Comparison of ENCODE assay signal across 32 cellular contexts in genomic region chr10:70692043-70692603, GRCh38. TPM values are rescaled to one million over a fixed set of nuclear protein-coding genes. Genes with fewer than 3 reads are reported as not detected.
"Had no signal": no experiment of that assay in that cellular context is flagged by ENCODE, and none has a peak within 500 bp of the region (broad histone marks: within the 10 kb centered on the region; RNA-seq: fewer than 3 reads in every experiment).

No MANE protein-coding gene starts in this region.

- H3K4me1 ChIP-seq: ascending aorta had no signal

- H3K9me3 Mint-ChIP-seq: activated CD4-positive, alpha-beta T cell treated with anti-CD3 and anti-CD28 coated beads, Interleukin-2, amount 10 ng/mL, durations not matched to agents 24 days and 14 days; activated CD8-positive, alpha-beta T cell treated with anti-CD3 and anti-CD28 coated beads for 36 hours; activated naive CD4-positive, alpha-beta T cell treated with anti-CD3 and anti-CD28 coated beads, Interleukin-2, amount 50 U/mL, for 24 hours; activated naive CD8-positive, alpha-beta T cell treated with anti-CD3 and anti-CD28 coated beads, Interleukin-2, amount 10 ng/mL, durations not matched to agents 7 days and 5 days; activated T-cell treated with anti-CD3 and anti-CD28 coated beads, Interleukin-2, amount 50 U/mL, for 24 hours; activated T-helper 2 cell treated with anti-CD3 and anti-CD28 coated beads, Interferon-gamma antibody, Interleukin-2, Interleukin-4, amounts not matched to agents 10 μg/mL and 5 μg/mL and 100 μg/mL, durations not matched to agents 14 hours and 24 hours and 36 hours; central memory CD8-positive, alpha-beta T cell had no signal

- H3K4me3 Mint-ChIP-seq: activated CD4-positive, alpha-beta T cell treated with anti-CD3 and anti-CD28 coated beads, Interleukin-2, amount 10 ng/mL, durations not matched to agents 24 days and 14 days; activated CD8-positive, alpha-beta T cell treated with anti-CD3 and anti-CD28 coated beads for 36 hours; activated naive CD4-positive, alpha-beta T cell treated with anti-CD3 and anti-CD28 coated beads, Interleukin-2, amount 50 U/mL, for 24 hours; activated naive CD8-positive, alpha-beta T cell treated with anti-CD3 and anti-CD28 coated beads, Interleukin-2, amount 10 ng/mL, durations not matched to agents 7 days and 5 days; activated T-cell treated with anti-CD3 and anti-CD28 coated beads, Interleukin-2, amount 50 U/mL, for 24 hours; central memory CD8-positive, alpha-beta T cell had no signal

- H3K27me3 Mint-ChIP-seq: activated CD8-positive, alpha-beta T cell treated with anti-CD3 and anti-CD28 coated beads for 36 hours; activated naive CD4-positive, alpha-beta T cell treated with anti-CD3 and anti-CD28 coated beads, Interleukin-2, amount 50 U/mL, for 24 hours; activated T-cell treated with anti-CD3 and anti-CD28 coated beads, Interleukin-2, amount 50 U/mL, for 24 hours; central memory CD8-positive, alpha-beta T cell had no signal

- H3K27ac ChIP-seq: ascending aorta, cardiac muscle cell, VCaP had no signal

- H3K27me3 ChIP-seq: ascending aorta, cardiac muscle cell, MG63 had no signal

- H3K27ac Mint-ChIP-seq: activated CD4-positive, alpha-beta T cell treated with anti-CD3 and anti-CD28 coated beads, Interleukin-2, amount 10 ng/mL, durations not matched to agents 24 days and 14 days; activated CD8-positive, alpha-beta T cell treated with anti-CD3 and anti-CD28 coated beads for 36 hours; activated naive CD4-positive, alpha-beta T cell treated with anti-CD3 and anti-CD28 coated beads, Interleukin-2, amount 50 U/mL, for 24 hours; activated naive CD8-positive, alpha-beta T cell treated with anti-CD3 and anti-CD28 coated beads, Interleukin-2, amount 10 ng/mL, durations not matched to agents 7 days and 5 days; activated T-cell treated with anti-CD3 and anti-CD28 coated beads, Interleukin-2, amount 50 U/mL, for 24 hours; activated T-helper 2 cell treated with anti-CD3 and anti-CD28 coated beads, Interferon-gamma antibody, Interleukin-2, Interleukin-4, amounts not matched to agents 10 μg/mL and 5 μg/mL and 100 μg/mL, durations not matched to agents 14 hours and 24 hours and 36 hours had no signal

- H3K4me3 ChIP-seq: ascending aorta, cardiac muscle cell, MG63 had no signal

- H3K9me3 ChIP-seq: ascending aorta, MG63 had no signal

- H3K36me3 ChIP-seq: ascending aorta, cardiac muscle cell, MG63 had no signal

- DNase-seq: activated CD4-positive, alpha-beta T cell treated with anti-CD3 and anti-CD28 coated beads, Interleukin-2, amount 10 ng/mL, durations not matched to agents 24 days and 14 days; activated CD4-positive, alpha-beta T cell treated with anti-CD3 and anti-CD28 coated beads, Interleukin-2, amount 50 U/mL, for 4 hours; activated CD4-positive, CD25-positive, alpha-beta regulatory T cell; activated CD8-positive, alpha-beta T cell treated with anti-CD3 and anti-CD28 coated beads for 36 hours; activated gamma-delta T cell; activated naive CD4-positive, alpha-beta T cell treated with Interleukin-2 at 50 U/mL for 16 hours; activated naive CD8-positive, alpha-beta T cell treated with anti-CD3 and anti-CD28 coated beads, Interleukin-2, amount 10 ng/mL, durations not matched to agents 7 days and 5 days; activated T-cell treated with anti-CD3 and anti-CD28 coated beads, Interleukin-2, amount 50 U/mL, for 24 hours; amygdala; Kasumi-1; KG1; MG63; NCI-H1048; NCI-H1105 treated with DMSO at 0.1 percent for 48 hours; NCI-H1436 treated with DMSO at 0.1 percent for 48 hours; NCI-H1694 treated with DMSO at 0.1 percent for 48 hours; NCI-H2029; NCI-H345; NCI-H526; NCI-H748 treated with DMSO at 0.1 percent for 48 hours; NK-92 treated with Interleukin-12 subunit alpha and Interleukin-12 subunit beta, amount 100 ng/mL, for 24 hours; Right ventricle myocardium superior; SW 1271; T-helper 1 cell; T-helper 2 cell; T-helper 9 cell had no signal

- H3K36me3 Mint-ChIP-seq: activated naive CD4-positive, alpha-beta T cell treated with anti-CD3 and anti-CD28 coated beads, Interleukin-2, amount 50 U/mL, for 24 hours; activated naive CD8-positive, alpha-beta T cell treated with anti-CD3 and anti-CD28 coated beads, Interleukin-2, amount 10 ng/mL, durations not matched to agents 7 days and 5 days had no signal

- ATAC-seq: activated CD8-positive, alpha-beta T cell treated with anti-CD3 and anti-CD28 coated beads for 36 hours had no signal

- H3K4me1 Mint-ChIP-seq: activated CD4-positive, alpha-beta T cell treated with anti-CD3 and anti-CD28 coated beads, Interleukin-2, amount 10 ng/mL, durations not matched to agents 24 days and 14 days; activated naive CD4-positive, alpha-beta T cell treated with anti-CD3 and anti-CD28 coated beads, Interleukin-2, amount 50 U/mL, for 24 hours; activated naive CD8-positive, alpha-beta T cell treated with anti-CD3 and anti-CD28 coated beads, Interleukin-2, amount 10 ng/mL, durations not matched to agents 7 days and 5 days; central memory CD8-positive, alpha-beta T cell had no signal

RNA-seq across cellular contexts. Expression of gene ADAMTS14, which starts 19.8 kb away (rescaled TPM):
- total RNA-seq: activated naive CD8-positive, alpha-beta T cell treated with anti-CD3 and anti-CD28 coated beads, Interleukin-2, amount 10 ng/mL, durations not matched to agents 7 days and 5 days had no signal
